Comparison of ENCODE assay signal across 19 cellular contexts in the genomic region with DNA sequence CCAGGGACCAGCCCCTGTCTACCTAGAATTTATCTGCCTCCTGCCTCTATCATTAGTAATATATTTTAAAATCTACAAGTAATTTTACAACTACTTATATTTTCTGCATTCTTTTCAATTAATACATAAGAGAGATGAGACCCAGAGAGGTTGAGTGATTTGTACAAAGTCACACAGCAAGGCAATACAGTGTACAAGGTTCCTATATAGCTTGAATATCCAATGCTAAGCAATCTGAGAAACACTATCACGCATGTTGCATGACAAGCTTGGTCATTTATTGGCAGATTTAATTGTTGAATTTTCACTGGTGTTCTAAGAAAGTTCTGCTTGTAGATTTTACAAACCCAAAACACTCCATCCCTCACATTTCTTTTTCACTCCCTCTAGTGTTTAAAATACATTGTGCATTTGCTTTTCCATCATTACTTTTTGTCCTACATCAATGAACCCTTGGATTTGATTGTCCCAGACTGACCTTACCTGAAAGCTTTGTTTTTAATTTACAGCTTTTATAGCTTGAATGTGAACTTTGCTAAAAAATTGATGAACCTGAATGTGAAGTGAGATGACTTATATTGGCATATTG.
DNase-seq lines count a peak whose midpoint lies in the region; ATAC-seq, FAIRE-seq and TF ChIP-seq lines count a peak whose summit lies in the region.
"Had no signal": no experiment of that assay in that cellular context is flagged by ENCODE, and none has a peak within 500 bp of the region (broad histone marks: within the 10 kb centered on the region; RNA-seq: fewer than 3 reads in every experiment).

No MANE protein-coding gene starts in this region.

- no peaks in the 10 kb centered on the region for H3K36me3 ChIP-seq in left ventricle myocardium inferior
- no peaks in the 10 kb centered on the region for H3K36me3 ChIP-seq in K562 (ENCODE audit: control insufficient read depth, insufficient read depth, low read length)
- H3K36me3 ChIP-seq in gastroesophageal sphincter, result no peaks in the 10 kb centered on the region
- H3K36me3 ChIP-seq in transverse colon, result no peaks in the 10 kb centered on the region
- H3K36me3 ChIP-seq: prostate gland, uterus had no signal

- peak; percentile 42 for TF ChIP-seq CTCF in left ventricle myocardium inferior (IDR thresholded peaks at IDR 0.05; ENCODE audit: borderline replicate concordance)
- peak in 1 of 3 experiments; percentile 23; a peak in 1 of 6 replicates for TF ChIP-seq CTCF in K562 (IDR thresholded peaks at IDR 0.05 in 2 of 3, conservative IDR thresholded peaks at IDR 0.05 in 1 of 3; ENCODE audit: insufficient read depth in 2 of 3, low read depth in 1 of 3, low read length in 3 of 3)
- TF ChIP-seq CTCF in gastroesophageal sphincter (IDR thresholded peaks at IDR 0.05), result peak; percentile 15 to 38 (median 28)
- no peak for TF ChIP-seq CTCF in transverse colon (IDR thresholded peaks at IDR 0.05)

- H3K27ac ChIP-seq in left ventricle myocardium inferior (replicated peaks) (no peak overlapping the region), K562 (ENCODE audit: extremely low read depth, low read depth, low read length) (no peak overlapping the region), gastroesophageal sphincter (no peak overlapping the region), transverse colon (no peak overlapping the region)
- H3K27ac ChIP-seq: prostate gland, uterus had no signal

- POLR2A ChIA-PET in K562 (lab: Yijun Ruan, JAX), result no interaction called here

- no peak overlapping the region for H3K4me2 ChIP-seq in K562 (ENCODE audit: insufficient read depth, low read length)

- no peaks in the 10 kb centered on the region for H4K20me1 ChIP-seq in K562 (replicated peaks; ENCODE audit: control insufficient read depth, insufficient read depth, low read length)

- BruUV-seq in K562 (replicated peaks; lab: Mats Ljungman, UMichigan), result no TSS peak

- H2AFZ ChIP-seq in K562 (ENCODE audit: low read depth, low read length), result no peak overlapping the region

- in situ Hi-C loops in K562 (cut with MboI) (no loop called here), transverse colon (cut with MboI; ENCODE audit: low pct_ligation_motif_present in 1 of 4, low pct_unique_long_range_greater_than_20kb in 1 of 4, low sequenced_read_pairs in 3 of 4) (loop anchor here in 1 of 4 donors (25.0 kb wide), 1 partner anchor 508 kb away; no protein-coding TSS in a partner anchor)

- H3K79me2 ChIP-seq in K562 (ENCODE audit: control insufficient read depth, insufficient read depth, low read length), result no peaks in the 10 kb centered on the region

- no peak for FAIRE-seq in K562 (lab: Jason Lieb, UNC)
- FAIRE-seq: small intestine had no signal

- TF ChIP-seq POLR2A in K562 (conservative IDR thresholded peaks at IDR 0.05), result no peak
- no peak for TF ChIP-seq POLR2A in gastroesophageal sphincter (IDR thresholded peaks at IDR 0.05)
- no peak for TF ChIP-seq POLR2A in transverse colon (IDR thresholded peaks at IDR 0.05)

- 21% methylated on average over 1 of the region's 1 CpG for WGBS in K562 (ENCODE audit: insufficient coverage, low coverage, missing lambda C conversion rate)
- 70 to 94% methylated on average over 1 of the region's 1 CpG for WGBS in gastroesophageal sphincter (ENCODE audit: low coverage in 1 of 2), 2 donors
- WGBS in transverse colon (ENCODE audit: low coverage in 1 of 2), 2 donors, result 67 to 97% methylated on average over 1 of the region's 1 CpG

- TF ChIP-seq RAD21 in K562 (CRISPR knock-in tag; conservative IDR thresholded peaks at IDR 0.05 in 1 of 2, IDR thresholded peaks at IDR 0.05 in 1 of 2), result peak in 1 of 2 experiments; percentile 35; a peak in 1 of 4 replicates

- intact Hi-C loops in left ventricle myocardium inferior (cut with micrococcal nuclease) (no loop called here), Right ventricle myocardium superior (cut with DNase I) (no loop called here), K562 (cut with micrococcal nuclease) (no loop called here), transverse colon (cut with DNase I; ENCODE audit: low total_unique reads) (no loop called here)

- H3K9me1 ChIP-seq in K562 (ENCODE audit: control insufficient read depth, insufficient read depth, low read length), result no peaks in the 10 kb centered on the region

- H3K27me3 ChIP-seq in left ventricle myocardium inferior (ENCODE audit: low read depth) (no peaks in the 10 kb centered on the region), K562 (ENCODE audit: control insufficient read depth in 2 of 2, insufficient read depth in 2 of 2, low read length in 2 of 2) (no peaks in the 10 kb centered on the region), gastroesophageal sphincter (no peaks in the 10 kb centered on the region), transverse colon (no peaks in the 10 kb centered on the region)
- H3K27me3 ChIP-seq: uterus had no signal

- TF ChIP-seq EP300 in K562 (IDR thresholded peaks at IDR 0.05; ENCODE audit: low read length) (no peak), gastroesophageal sphincter (IDR thresholded peaks at IDR 0.05) (no peak), transverse colon (IDR thresholded peaks at IDR 0.05; ENCODE audit: low read depth) (no peak)

- no peak for ATAC-seq in Right ventricle myocardium superior (ENCODE audit: poor library complexity)
- ATAC-seq in K562, result no peak
- ATAC-seq in gastroesophageal sphincter, result no peak
- no peak for ATAC-seq in HG02884 (IDR thresholded peaks at IDR 0.05; ENCODE audit: unreplicated experiment)
- ATAC-seq: CD8-positive, alpha-beta T cell; effector memory CD8-positive, alpha-beta T cell; HCT116 had no signal

- CTCF ChIA-PET in K562 (lab: Yijun Ruan, JAX; ENCODE audit: low intra/inter-chr PET ratio), result no interaction called here

- no peak overlapping the region for H3K4me3 ChIP-seq in left ventricle myocardium inferior
- no peak overlapping the region for H3K4me3 ChIP-seq in K562
- no peak overlapping the region for H3K4me3 ChIP-seq in gastroesophageal sphincter
- no peak overlapping the region for H3K4me3 ChIP-seq in transverse colon
- H3K4me3 ChIP-seq: prostate gland, uterus had no signal

- no peaks in the 10 kb centered on the region for H3K9me3 ChIP-seq in left ventricle myocardium inferior (replicated peaks)
- no peaks in the 10 kb centered on the region for H3K9me3 ChIP-seq in K562 (replicated peaks; ENCODE audit: control insufficient read depth, insufficient read depth, low read depth, low read length)
- H3K9me3 ChIP-seq in gastroesophageal sphincter, result no peaks in the 10 kb centered on the region
- H3K9me3 ChIP-seq in transverse colon, result no peaks in the 10 kb centered on the region
- H3K9me3 ChIP-seq: prostate gland, uterus had no signal

- H3K4me1 ChIP-seq in left ventricle myocardium inferior (no peaks in the 10 kb centered on the region), K562 (replicated peaks in 1 of 2; ENCODE audit: control insufficient read depth in 2 of 2, insufficient read depth in 2 of 2, low read length in 2 of 2) (no peaks in the 10 kb centered on the region), gastroesophageal sphincter (no peaks in the 10 kb centered on the region), transverse colon (no peaks in the 10 kb centered on the region)
- H3K4me1 ChIP-seq: prostate gland, uterus had no signal

- no peak overlapping the region for H3K9ac ChIP-seq in K562 (ENCODE audit: insufficient read depth in 1 of 2, low read depth in 2 of 2, low read length in 2 of 2)

- DNase-seq in left ventricle myocardium inferior (no peak), Right ventricle myocardium superior (no peak), K562 (ENCODE audit: extremely low read depth in 1 of 4, low spot score in 3 of 4) (no peak), HPDE6-E6E7 (ENCODE audit: extremely low spot score) (no peak), transverse colon (no peak), AG08396 (ENCODE audit: low spot score) (no peak)
- DNase-seq: anterior cingulate cortex; CD8-positive, alpha-beta T cell; DMS53; effector memory CD8-positive, alpha-beta T cell; midbrain; NCI-H1092 treated with DMSO at 0.1 percent for 48 hours; small intestine; stimulated activated CD4-positive, alpha-beta T cell treated with anti-CD3 and anti-CD28 coated beads, Interleukin-4, amount 100 ng/mL, for 24 hours; uterus had no signal

TF ChIP-seq in K562, 482 proteins besides CTCF, POLR2A, EP300 and RAD21 (continues in another document):
- no peak for TF ChIP-seq TRIM24 (IDR thresholded peaks at IDR 0.05)
- TF ChIP-seq PCBP1 (IDR thresholded peaks at IDR 0.05; ENCODE audit: low read depth, low read length, poor library complexity, severe bottlenecking), result no peak
- no peak for TF ChIP-seq NONO (IDR thresholded peaks at IDR 0.05; ENCODE audit: low read depth in 2 of 2, low read length in 1 of 2)
- TF ChIP-seq CBX1 (IDR thresholded peaks at IDR 0.05; ENCODE audit: low read depth), result 0 out of 2 replicates have a peak, but pooled peaks have one; percentile 39
- TF ChIP-seq ZNF146 (CRISPR knock-in tag; IDR thresholded peaks at IDR 0.05; ENCODE audit: unreplicated experiment), result no peak
- no peak for TF ChIP-seq ETV6 (IDR thresholded peaks at IDR 0.05; ENCODE audit: borderline replicate concordance in 1 of 2, low read depth in 2 of 2, low read length in 1 of 2)
- no peak for TF ChIP-seq ETV6 (CRISPR knock-in tag; IDR thresholded peaks at IDR 0.05; ENCODE audit: borderline replicate concordance)
- TF ChIP-seq BCOR (IDR thresholded peaks at IDR 0.05), result peak; percentile 91
- TF ChIP-seq FOXK1 (CRISPR knock-in tag; IDR thresholded peaks at IDR 0.05; ENCODE audit: borderline replicate concordance), result no peak
- TF ChIP-seq MCM2 (IDR thresholded peaks at IDR 0.05; ENCODE audit: low read depth), result no peak
- no peak for TF ChIP-seq MAFK (IDR thresholded peaks at IDR 0.05; ENCODE audit: low read length)
- peak; percentile 24 to 50; a peak in 1 of 4 replicates for TF ChIP-seq KDM1A (IDR thresholded peaks at IDR 0.05)
- 0 out of 2 replicates have a peak, but pooled peaks have one; percentile 47 for TF ChIP-seq ADNP (tag; IDR thresholded peaks at IDR 0.05)
- TF ChIP-seq ZNF589 (CRISPR knock-in tag; IDR thresholded peaks at IDR 0.05; ENCODE audit: low read depth), result no peak
- TF ChIP-seq, protein P1, sequence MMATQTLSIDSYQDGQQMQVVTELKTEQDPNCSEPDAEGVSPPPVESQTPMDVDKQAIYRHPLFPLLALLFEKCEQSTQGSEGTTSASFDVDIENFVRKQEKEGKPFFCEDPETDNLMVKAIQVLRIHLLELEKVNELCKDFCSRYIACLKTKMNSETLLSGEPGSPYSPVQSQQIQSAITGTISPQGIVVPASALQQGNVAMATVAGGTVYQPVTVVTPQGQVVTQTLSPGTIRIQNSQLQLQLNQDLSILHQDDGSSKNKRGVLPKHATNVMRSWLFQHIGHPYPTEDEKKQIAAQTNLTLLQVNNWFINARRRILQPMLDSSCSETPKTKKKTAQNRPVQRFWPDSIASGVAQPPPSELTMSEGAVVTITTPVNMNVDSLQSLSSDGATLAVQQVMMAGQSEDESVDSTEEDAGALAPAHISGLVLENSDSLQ (IDR thresholded peaks at IDR 0.05), result no peak
- TF ChIP-seq ZFP36 (IDR thresholded peaks at IDR 0.05; ENCODE audit: low read depth, low read length, partially characterized antibody), result peak; percentile 74
- no peak for TF ChIP-seq ZNF282 (CRISPR knock-in tag; IDR thresholded peaks at IDR 0.05)

Comparison
In these comparisons a context has a peak if more than half of its experiments do, and no peak if none do; other contexts are left out.
1. CTCF ChIP-seq: peak in left ventricle myocardium inferior (single experiment) and gastroesophageal sphincter (4 of 4); none in transverse colon (0 of 5).